ENCODE assay signal across 20 cellular contexts in genomic region chr4:128661529-128661928, GRCh38.
DNase-seq lines count a peak whose midpoint lies in the region; ATAC-seq and TF ChIP-seq lines count a peak whose summit lies in the region.
"Had no signal": no experiment of that assay in that cellular context is flagged by ENCODE, and none has a peak within 500 bp of the region (broad histone marks: within the 10 kb centered on the region; RNA-seq: fewer than 3 reads in every experiment).

No MANE protein-coding gene starts in this region.

- TF ChIP-seq POLR2A in thyroid gland (IDR thresholded peaks at IDR 0.05) = no peak

- WGBS in thyroid gland, 2 donors = 81 to 83% methylated on average over 6 of the region's 6 CpGs

- H3K4me3 ChIP-seq in coronary artery (no peak overlapping the region), mucosa of descending colon (no peak overlapping the region), thyroid gland (replicated peaks in 1 of 3) (no peak overlapping the region)
- H3K4me3 ChIP-seq: GM12878 had no signal

- H3K27me3 ChIP-seq in thyroid gland = no peaks in the 10 kb centered on the region

- H3K9me3 ChIP-seq in mucosa of descending colon (no peaks in the 10 kb centered on the region), thyroid gland (no peaks in the 10 kb centered on the region)

- no peak for TF ChIP-seq EP300 in Ishikawa (IDR thresholded peaks at IDR 0.05; ENCODE audit: borderline replicate concordance)

- DNase-seq in coronary artery (ENCODE audit: low spot score) (no peak), mucosa of descending colon (no peak), thyroid gland (peak in 1 of 2 donors; percentile 27), AG08395 (ENCODE audit: low spot score) (no peak), SW480 (ENCODE audit: low spot score) (no peak), SKM-1 treated with dmso at 0.1 percent for 144 hours (lab: John Stamatoyannopoulos, UW; ENCODE audit: unreplicated experiment) (no peak)
- DNase-seq: activated CD4-positive, CD25-positive, alpha-beta regulatory T cell; activated effector memory CD4-positive, alpha-beta T cell treated with Interleukin-2 at 50 U/mL for 16 hours; amygdala; KG1; NCI-H524 treated with DMSO at 0.1 percent for 48 hours; retina; SHP77; stimulated activated CD4-positive, alpha-beta T cell treated with anti-CD3 and anti-CD28 coated beads, Interleukin-15, amount 100 ng/mL, for 24 hours; stimulated activated naive B cell treated with anti-CD40 and anti-IgM and Interleukin-4, amounts not matched to agents 10 μg/mL and 1 μg/mL and 100 μg/mL, for 72 hours; T-helper 2 cell had no signal

- TF ChIP-seq CTCF in coronary artery (IDR thresholded peaks at IDR 0.05) (no peak), mucosa of descending colon (IDR thresholded peaks at IDR 0.05) (no peak), thyroid gland (IDR thresholded peaks at IDR 0.05) (no peak)

- H3K4me1 ChIP-seq in mucosa of descending colon (ENCODE audit: low read depth) = peaks cover 8% of the 10 kb centered on the region
- peaks cover 29 to 43% of the 10 kb centered on the region in 2 donors for H3K4me1 ChIP-seq in thyroid gland

- intact Hi-C loops in mucosa of descending colon (cut with DNase I, micrococcal nuclease) = no loop called here
- intact Hi-C loops in thyroid gland (cut with DNase I) = no loop called here

- ATAC-seq in mucosa of descending colon (peak; percentile 30), GM21528 (IDR thresholded peaks at IDR 0.05; ENCODE audit: low FRiP score, unreplicated experiment) (no peak)
- ATAC-seq: GM12878; natural killer cell treated with Interleukin-12 subunit alpha and Interleukin-12 subunit beta and Interleukin-15 and Interleukin-18, amount 100 ng/mL, for 72 hours; stimulated activated naive B cell treated with anti-CD40 and anti-IgM and Interleukin-4, amounts not matched to agents 10 μg/mL and 1 μg/mL and 100 μg/mL, for 72 hours had no signal

- H3K36me3 ChIP-seq in mucosa of descending colon (ENCODE audit: low read depth) (no peaks in the 10 kb centered on the region), thyroid gland (no peaks in the 10 kb centered on the region)

- H3K27ac ChIP-seq in coronary artery (peak overlapping the region; percentile 76 to 82), thyroid gland (peak overlapping the region; percentile 85 to 91 (median 88))

- no peak for TF ChIP-seq RAD21 in Ishikawa (IDR thresholded peaks at IDR 0.05; ENCODE audit: low read depth)

TF ChIP-seq in Ishikawa, 13 proteins besides CTCF, POLR2A, EP300 and RAD21:
- TF ChIP-seq TEAD4 (IDR thresholded peaks at IDR 0.05) (0 out of 2 replicates have a peak, but pooled peaks have one; percentile 14), TCF12 (IDR thresholded peaks at IDR 0.05; ENCODE audit: low read depth) (no peak)
TF ChIP-seq in Ishikawa: peak in this region for 1.
